Comparison of ENCODE assay signal across 15 cellular contexts in the genomic region with DNA sequence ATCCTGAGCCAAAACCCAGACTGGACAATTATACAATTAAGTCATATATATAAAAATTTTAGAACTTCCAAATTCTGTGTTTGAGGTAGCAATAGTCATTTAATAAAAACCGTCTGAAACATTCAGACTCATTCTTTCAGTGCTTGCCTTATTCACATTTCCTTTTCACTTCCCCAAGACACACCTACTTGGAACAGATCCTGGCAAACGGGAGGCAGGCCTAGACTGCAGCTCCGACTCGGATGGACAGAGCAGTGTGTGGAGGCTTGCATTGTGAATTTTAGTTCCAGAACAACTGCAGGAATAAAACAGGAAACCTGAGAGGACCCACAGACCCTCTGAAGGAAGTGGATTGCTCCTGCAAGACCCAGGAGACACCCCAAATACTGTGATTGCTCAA.
DNase-seq lines count a peak whose midpoint lies in the region; TF ChIP-seq lines count a peak whose summit lies in the region.
"Had no signal": no experiment of that assay in that cellular context is flagged by ENCODE, and none has a peak within 500 bp of the region (broad histone marks: within the 10 kb centered on the region; RNA-seq: fewer than 3 reads in every experiment).

No MANE protein-coding gene starts in this region.

- H3K4me1 ChIP-seq in GM23248 (ENCODE audit: insufficient read depth) = peaks cover 36% of the 10 kb centered on the region
- peaks cover 10% of the 10 kb centered on the region for H3K4me1 ChIP-seq in endodermal cell (ENCODE audit: control insufficient read depth, insufficient read depth, low read length)
- H3K4me1 ChIP-seq in transverse colon = peaks cover 0 to 6% (median 0%) of the 10 kb centered on the region in 4 donors
- H3K4me1 ChIP-seq in stomach = no peaks in the 10 kb centered on the region
- no peaks in the 10 kb centered on the region for H3K4me1 ChIP-seq in adrenal gland (replicated peaks in 1 of 2)

- peak overlapping the region; percentile 25 for H3K4me2 ChIP-seq in GM23248 (ENCODE audit: unreplicated experiment)
- H3K4me2 ChIP-seq: PC-9 had no signal

- peak overlapping the region; percentile 81 for H3K27ac Mint-ChIP-seq in endodermal cell

- DNase-seq in GM23248 (peak; percentile 69), endodermal cell (no peak), medulla oblongata (ENCODE audit: extremely low spot score) (peak; percentile 21), transverse colon (peak; percentile 18), stomach (no peak), activated gamma-delta T cell (lab: John Stamatoyannopoulos, UW) (no peak), adrenal gland (no peak)
- DNase-seq: C1 segment of cervical spinal cord, NCI-H1048, NCI-H146, NCI-H2107, NCI-H345, PC-9 had no signal

- 25% methylated on average over 4 of the region's 4 CpGs for WGBS in GM23248 (ENCODE audit: low coverage in 1 of 2, low lambda C conversion rate in 2 of 2, missing lambda C conversion rate in 2 of 2), 2 experiments
- WGBS in endodermal cell (ENCODE audit: insufficient coverage in 1 of 2, insufficient read length in 1 of 2), 2 experiments = 93 to 100% methylated on average over 1 to 4 of the region's 4 CpGs
- 33% methylated on average over 4 of the region's 4 CpGs for WGBS in transverse colon (ENCODE audit: low coverage in 1 of 2), 2 donors
- 31 to 35% (median 34%) methylated on average over 4 of the region's 4 CpGs for WGBS in stomach, 5 donors
- WGBS in adrenal gland, 4 donors = 40 to 59% (median 46%) methylated on average over 4 of the region's 4 CpGs

- no peaks in the 10 kb centered on the region for H4K20me1 ChIP-seq in GM23248 (ENCODE audit: insufficient read depth)

- H3K27ac ChIP-seq in GM23248 = no peak overlapping the region
- H3K27ac ChIP-seq in endodermal cell (ENCODE audit: low read depth, low read length) = no peak overlapping the region
- no peak overlapping the region for H3K27ac ChIP-seq in transverse colon
- H3K27ac ChIP-seq in stomach = no peak overlapping the region
- no peak overlapping the region for H3K27ac ChIP-seq in adrenal gland
- H3K27ac ChIP-seq: PC-9 had no signal

- H3K27me3 ChIP-seq in GM23248 (replicated peaks; ENCODE audit: insufficient read depth) (no peaks in the 10 kb centered on the region), endodermal cell (ENCODE audit: control insufficient read depth, insufficient read depth, low read length, poor library complexity, severe bottlenecking) (no peaks in the 10 kb centered on the region), transverse colon (no peaks in the 10 kb centered on the region), stomach (no peaks in the 10 kb centered on the region), adrenal gland (no peaks in the 10 kb centered on the region)

- intact Hi-C loops in transverse colon (cut with DNase I; ENCODE audit: low total_unique reads) (no loop called here), stomach (cut with DNase I; ENCODE audit: low total_unique reads) (no loop called here), adrenal gland (cut with DNase I) (no loop called here)

- peaks cover 24% of the 10 kb centered on the region for H3K4me1 Mint-ChIP-seq in endodermal cell

- in situ Hi-C loops in GM23248 (cut with MboI) = no loop called here
- in situ Hi-C loops in transverse colon (cut with MboI; ENCODE audit: low pct_ligation_motif_present in 1 of 4, low pct_unique_long_range_greater_than_20kb in 1 of 4, low sequenced_read_pairs in 3 of 4) = no loop called here

- peaks cover 11% of the 10 kb centered on the region for H3K9me3 Mint-ChIP-seq in endodermal cell

- H3K79me2 ChIP-seq in GM23248 (ENCODE audit: insufficient read depth) = no peaks in the 10 kb centered on the region

- H2AFZ ChIP-seq in GM23248 = no peak overlapping the region
- H2AFZ ChIP-seq: PC-9 had no signal

- H3K36me3 Mint-ChIP-seq in endodermal cell (ENCODE audit: low read depth) = no peaks in the 10 kb centered on the region

- peaks cover 18% of the 10 kb centered on the region; the same call in 1 of the 2 replicates for H3F3A ChIP-seq in GM23248 (ENCODE audit: insufficient read depth)

- no peaks in the 10 kb centered on the region for H3K9me3 ChIP-seq in GM23248 (ENCODE audit: low read depth)
- H3K9me3 ChIP-seq in endodermal cell (ENCODE audit: control insufficient read depth, low read length) = peaks cover 6% of the 10 kb centered on the region
- peaks cover 1 to 4% of the 10 kb centered on the region in 2 donors for H3K9me3 ChIP-seq in transverse colon
- peaks cover 0 to 10% (median 1%) of the 10 kb centered on the region in 4 donors for H3K9me3 ChIP-seq in stomach
- peaks cover 0 to 3% (median 0%) of the 10 kb centered on the region in 3 donors for H3K9me3 ChIP-seq in adrenal gland (replicated peaks in 1 of 3)

- H3K9ac ChIP-seq in GM23248 (no peak overlapping the region), endodermal cell (ENCODE audit: extremely low read depth, low read length, poor library complexity, severe bottlenecking) (no peak overlapping the region)

- H3K9me2 ChIP-seq in GM23248 (ENCODE audit: insufficient read depth) = no peaks in the 10 kb centered on the region

- no peak overlapping the region for H3K4me3 ChIP-seq in GM23248
- no peak overlapping the region for H3K4me3 ChIP-seq in endodermal cell (ENCODE audit: low read length)
- H3K4me3 ChIP-seq in transverse colon = no peak overlapping the region
- H3K4me3 ChIP-seq in stomach = no peak overlapping the region
- H3K4me3 ChIP-seq in adrenal gland = no peak overlapping the region
- H3K4me3 ChIP-seq: GM12878, K562, PC-9 had no signal

- H3K4me3 Mint-ChIP-seq in endodermal cell = no peak overlapping the region

- TF ChIP-seq POLR2A in transverse colon (IDR thresholded peaks at IDR 0.05) = no peak
- no peak for TF ChIP-seq POLR2A in stomach (IDR thresholded peaks at IDR 0.05)
- TF ChIP-seq POLR2A in adrenal gland (IDR thresholded peaks at IDR 0.05) = no peak

- H3K36me3 ChIP-seq in GM23248 (ENCODE audit: low read depth) (peaks cover 3% of the 10 kb centered on the region; the same call in 1 of the 2 replicates), endodermal cell (ENCODE audit: control insufficient read depth, insufficient read depth, low read length) (no peaks in the 10 kb centered on the region), transverse colon (no peaks in the 10 kb centered on the region), stomach (no peaks in the 10 kb centered on the region), adrenal gland (replicated peaks in 1 of 2) (no peaks in the 10 kb centered on the region)

- no peak for TF ChIP-seq CTCF in endodermal cell (conservative IDR thresholded peaks at IDR 0.05)
- no peak for TF ChIP-seq CTCF in transverse colon (IDR thresholded peaks at IDR 0.05)
- no peak for TF ChIP-seq CTCF in stomach (IDR thresholded peaks at IDR 0.05)
- TF ChIP-seq CTCF in adrenal gland (IDR thresholded peaks at IDR 0.05) = no peak

- H3K27me3 Mint-ChIP-seq in endodermal cell (ENCODE audit: insufficient read depth) = no peaks in the 10 kb centered on the region

- TF ChIP-seq EP300 in transverse colon (IDR thresholded peaks at IDR 0.05; ENCODE audit: low read depth) (no peak), stomach (IDR thresholded peaks at IDR 0.05) (no peak)

Comparison
In these comparisons a context has a peak if more than half of its experiments do, and no peak if none do; other contexts are left out.
1. DNase-seq: peak in GM23248 (single experiment), medulla oblongata (single experiment) and transverse colon (single experiment); none in endodermal cell (single experiment), stomach (single experiment), activated gamma-delta T cell (single experiment) and adrenal gland (0 of 7).